16 cellular contexts compared by ENCODE assay signal in genomic region chr16:65274576-65274975, GRCh38.
"Had no signal": no experiment of that assay in that cellular context is flagged by ENCODE, and none has a peak within 500 bp of the region (broad histone marks: within the 10 kb centered on the region; RNA-seq: fewer than 3 reads in every experiment).

No MANE protein-coding gene starts in this region.

- H3K9me3 ChIP-seq: gastroesophageal sphincter, tibial artery had no signal

- H3K36me3 Mint-ChIP-seq: naive thymus-derived CD4-positive, alpha-beta T cell; stimulated activated naive B cell treated with anti-CD40 and anti-IgM and Interleukin-4, amounts not matched to agents 10 μg/mL and 1 μg/mL and 100 μg/mL, for 72 hours; T-cell had no signal

- H3K27ac ChIP-seq: gastroesophageal sphincter, tibial artery had no signal

- DNase-seq: activated CD4-positive, CD25-positive, alpha-beta regulatory T cell treated with anti-CD3 and anti-CD28 coated beads, Interleukin-2, amount 50 U/mL, for 72 hours; activated naive CD4-positive, alpha-beta T cell treated with anti-CD3 and anti-CD28 coated beads for 36 hours; activated naive CD8-positive, alpha-beta T cell treated with anti-CD3 and anti-CD28 coated beads, Interleukin-2, amount 50 U/mL, for 24 hours; activated T-cell treated with anti-CD3 and anti-CD28 coated beads for 4 hours; cortex of kidney; effector CD4-positive, alpha-beta T cell; naive thymus-derived CD4-positive, alpha-beta T cell; posterior cingulate gyrus; retina; stimulated activated CD4-positive, alpha-beta T cell treated with anti-CD3 and anti-CD28 coated beads, Interleukin-2, amount 100 ng/mL, for 48 hours; stimulated activated naive B cell treated with anti-CD40 and anti-IgM and Interleukin-4, amounts not matched to agents 10 μg/mL and 1 μg/mL and 100 μg/mL, for 72 hours; T-cell; T1000; tibial artery had no signal

- H3K27me3 Mint-ChIP-seq: activated naive CD8-positive, alpha-beta T cell treated with anti-CD3 and anti-CD28 coated beads, Interleukin-2, amount 50 U/mL, for 24 hours; stimulated activated naive B cell treated with anti-CD40 and anti-IgM and Interleukin-4, amounts not matched to agents 10 μg/mL and 1 μg/mL and 100 μg/mL, for 72 hours; T-cell had no signal

- H3K27me3 ChIP-seq: gastroesophageal sphincter, tibial artery had no signal

- H3K36me3 ChIP-seq: gastroesophageal sphincter, tibial artery had no signal

- H3K4me1 Mint-ChIP-seq: activated naive CD8-positive, alpha-beta T cell treated with anti-CD3 and anti-CD28 coated beads, Interleukin-2, amount 50 U/mL, for 24 hours; naive thymus-derived CD4-positive, alpha-beta T cell; stimulated activated naive B cell treated with anti-CD40 and anti-IgM and Interleukin-4, amounts not matched to agents 10 μg/mL and 1 μg/mL and 100 μg/mL, for 72 hours; T-cell had no signal

- H3K4me3 Mint-ChIP-seq: activated naive CD4-positive, alpha-beta T cell treated with anti-CD3 and anti-CD28 coated beads for 36 hours; activated naive CD8-positive, alpha-beta T cell treated with anti-CD3 and anti-CD28 coated beads, Interleukin-2, amount 50 U/mL, for 24 hours; naive thymus-derived CD4-positive, alpha-beta T cell; stimulated activated naive B cell treated with anti-CD40 and anti-IgM and Interleukin-4, amounts not matched to agents 10 μg/mL and 1 μg/mL and 100 μg/mL, for 72 hours; T-cell had no signal

- H3K27ac Mint-ChIP-seq: activated naive CD4-positive, alpha-beta T cell treated with anti-CD3 and anti-CD28 coated beads for 36 hours; activated naive CD8-positive, alpha-beta T cell treated with anti-CD3 and anti-CD28 coated beads, Interleukin-2, amount 50 U/mL, for 24 hours; naive thymus-derived CD4-positive, alpha-beta T cell; stimulated activated naive B cell treated with anti-CD40 and anti-IgM and Interleukin-4, amounts not matched to agents 10 μg/mL and 1 μg/mL and 100 μg/mL, for 72 hours; T-cell had no signal

- H3K4me1 ChIP-seq: gastroesophageal sphincter, tibial artery had no signal

- H3K4me3 ChIP-seq: gastroesophageal sphincter, lung, tibial artery had no signal

- ATAC-seq: activated naive CD8-positive, alpha-beta T cell treated with anti-CD3 and anti-CD28 coated beads, Interleukin-2, amount 50 U/mL, for 24 hours; gastroesophageal sphincter; naive thymus-derived CD4-positive, alpha-beta T cell; stimulated activated naive B cell treated with anti-CD40 and anti-IgM and Interleukin-4, amounts not matched to agents 10 μg/mL and 1 μg/mL and 100 μg/mL, for 72 hours; T-cell had no signal
